In the genomic region with DNA sequence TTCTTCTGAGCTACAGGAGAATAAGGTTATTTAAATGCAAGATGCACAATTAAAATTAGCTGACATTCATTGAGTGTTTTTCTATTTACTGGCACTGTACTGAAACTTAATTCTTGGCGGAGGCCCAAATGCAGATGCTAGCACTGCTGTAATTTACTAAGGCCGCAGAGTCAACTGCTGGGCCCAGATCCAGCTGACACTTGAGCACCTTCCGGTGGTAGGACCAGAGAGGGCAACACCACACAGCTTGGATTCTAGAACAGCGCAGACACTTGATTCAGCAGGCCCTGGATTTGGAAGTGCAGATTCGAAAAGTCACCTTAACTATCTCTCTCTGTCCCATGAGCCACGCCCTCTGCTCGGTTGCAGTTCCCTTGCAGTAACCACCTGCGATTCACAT, we compare ENCODE assay signal across 25 cellular contexts.
"Had no signal": no experiment of that assay in that cellular context is flagged by ENCODE, and none has a peak within 500 bp of the region (broad histone marks: within the 10 kb centered on the region; RNA-seq: fewer than 3 reads in every experiment).

No MANE protein-coding gene starts in this region.

- H3K4me1 Mint-ChIP-seq: activated naive CD8-positive, alpha-beta T cell treated with anti-CD3 and anti-CD28 coated beads, Interleukin-2, amount 10 ng/mL, durations not matched to agents 7 days and 5 days had no signal

- ATAC-seq: activated T-cell treated with anti-CD3 and anti-CD28 coated beads, Interleukin-2, amount 50 U/mL, for 72 hours; heart right ventricle; left lobe of liver; right cardiac atrium; stimulated activated naive CD8-positive, alpha-beta T cell treated with anti-CD3 and anti-CD28 coated beads, Interleukin-15, Interleukin-2, amounts not matched to agents 100 U/mL and 50 U/mL, for 24 hours had no signal

- H3K4me3 Mint-ChIP-seq: activated naive CD4-positive, alpha-beta T cell treated with anti-CD3 and anti-CD28 coated beads for 36 hours; activated naive CD8-positive, alpha-beta T cell treated with anti-CD3 and anti-CD28 coated beads, Interleukin-2, amount 10 ng/mL, durations not matched to agents 7 days and 5 days; activated T-cell treated with anti-CD3 and anti-CD28 coated beads, Interleukin-2, amount 50 U/mL, for 72 hours; dendritic cell treated with granulocyte-macrophage colony-stimulating factor and Interleukin-4, amounts not matched to agents 40 ng/mL and 50 ng/mL, for 4 days; mesothelial cell of epicardium had no signal

- H3K36me3 Mint-ChIP-seq: activated naive CD8-positive, alpha-beta T cell treated with anti-CD3 and anti-CD28 coated beads, Interleukin-2, amount 10 ng/mL, durations not matched to agents 7 days and 5 days; mesothelial cell of epicardium; natural killer cell had no signal

- DNase-seq: activated CD4-positive, alpha-beta T cell treated with anti-CD3 and anti-CD28 coated beads for 1 hour; activated effector memory CD4-positive, alpha-beta T cell treated with Interleukin-2 at 50 U/mL for 16 hours; activated naive CD4-positive, alpha-beta T cell treated with anti-CD3 and anti-CD28 coated beads for 36 hours; activated naive CD8-positive, alpha-beta T cell treated with anti-CD3 and anti-CD28 coated beads, Interleukin-2, amount 10 ng/mL, durations not matched to agents 7 days and 5 days; activated T-cell treated with anti-CD3 and anti-CD28 coated beads, Interleukin-2, amount 50 U/mL, for 72 hours; amygdala; effector CD4-positive, alpha-beta T cell; erythroblast; foreskin fibroblast; islet precursor cell; natural killer cell; ovary; stimulated activated CD4-positive, alpha-beta T cell treated with anti-CD3 and anti-CD28 coated beads, Interleukin-12 subunit alpha, Interleukin-12 subunit beta, amount 100 ng/mL, for 4 hours; stimulated activated CD4-positive, alpha-beta T cell treated with anti-CD3 and anti-CD28 coated beads, Interleukin-4, amount 100 ng/mL, for 4 hours; stimulated activated naive CD8-positive, alpha-beta T cell treated with anti-CD3 and anti-CD28 coated beads, Interleukin-15, Interleukin-2, amounts not matched to agents 100 U/mL and 50 U/mL, for 24 hours; T-helper 1 cell; thyroid gland had no signal

- H3K9me3 Mint-ChIP-seq: activated naive CD4-positive, alpha-beta T cell treated with anti-CD3 and anti-CD28 coated beads for 36 hours; activated naive CD8-positive, alpha-beta T cell treated with anti-CD3 and anti-CD28 coated beads, Interleukin-2, amount 10 ng/mL, durations not matched to agents 7 days and 5 days; activated T-cell treated with anti-CD3 and anti-CD28 coated beads, Interleukin-2, amount 50 U/mL, for 72 hours; dendritic cell treated with granulocyte-macrophage colony-stimulating factor and Interleukin-4, amounts not matched to agents 40 ng/mL and 50 ng/mL, for 4 days; mesothelial cell of epicardium had no signal

- H3K27ac ChIP-seq: neutrophil, ovary, prostate gland, thyroid gland had no signal

- H3K27me3 Mint-ChIP-seq: activated naive CD8-positive, alpha-beta T cell treated with anti-CD3 and anti-CD28 coated beads, Interleukin-2, amount 10 ng/mL, durations not matched to agents 7 days and 5 days; dendritic cell treated with granulocyte-macrophage colony-stimulating factor and Interleukin-4, amounts not matched to agents 40 ng/mL and 50 ng/mL, for 4 days had no signal

- H3K9me3 ChIP-seq: heart right ventricle, neutrophil, ovary, prostate gland, thyroid gland had no signal

- H3K4me3 ChIP-seq: heart right ventricle, ovary, prostate gland, thyroid gland had no signal

- H3K36me3 ChIP-seq: heart right ventricle, neutrophil, ovary, prostate gland, thyroid gland had no signal

- H3K27me3 ChIP-seq: neutrophil, ovary, thyroid gland had no signal

- H3K27ac Mint-ChIP-seq: activated naive CD4-positive, alpha-beta T cell treated with anti-CD3 and anti-CD28 coated beads for 36 hours; activated naive CD8-positive, alpha-beta T cell treated with anti-CD3 and anti-CD28 coated beads, Interleukin-2, amount 10 ng/mL, durations not matched to agents 7 days and 5 days; activated T-cell treated with anti-CD3 and anti-CD28 coated beads, Interleukin-2, amount 50 U/mL, for 72 hours; dendritic cell treated with granulocyte-macrophage colony-stimulating factor and Interleukin-4, amounts not matched to agents 40 ng/mL and 50 ng/mL, for 4 days; mesothelial cell of epicardium had no signal

- FAIRE-seq: endometrium had no signal

- H3K4me1 ChIP-seq: prostate gland, thyroid gland had no signal
